ENCODE assay signal across 22 cellular contexts in genomic region chr2:28292491-28292890, GRCh38.
DNase-seq lines count a peak whose midpoint lies in the region; ATAC-seq, FAIRE-seq and TF ChIP-seq lines count a peak whose summit lies in the region.
"Had no signal": no experiment of that assay in that cellular context is flagged by ENCODE, and none has a peak within 500 bp of the region (broad histone marks: within the 10 kb centered on the region; RNA-seq: fewer than 3 reads in every experiment).

No MANE protein-coding gene starts in this region.

- ATAC-seq in stimulated activated naive CD8-positive, alpha-beta T cell treated with anti-CD3 and anti-CD28 coated beads, Interleukin-15, amount 100 ng/mL, for 72 hours: peak; percentile 88
- ATAC-seq: body of pancreas, GM23338, heart right ventricle, psoas muscle had no signal

- H3K9me3 ChIP-seq in fibroblast of lung (ENCODE audit: control insufficient read depth, insufficient read depth, low read depth, low read length): no peaks in the 10 kb centered on the region
- H3K9me3 ChIP-seq: body of pancreas, heart right ventricle, left ventricle myocardium inferior, psoas muscle, suprapubic skin, vagina had no signal

- no peak overlapping the region for H3K9ac ChIP-seq in fibroblast of lung (ENCODE audit: insufficient read depth, low read length)

- no peak overlapping the region for H2AFZ ChIP-seq in fibroblast of lung (ENCODE audit: low read length)
- H2AFZ ChIP-seq: GM23338 had no signal

- DNase-seq in activated T-cell treated with anti-CD3 and anti-CD28 coated beads, Interleukin-2, amount 50 U/mL, for 24 hours: no peak
- no peak for DNase-seq in activated T-cell treated with anti-CD3 and anti-CD28 coated beads, Interleukin-2, amount 50 U/mL, for 1 hour
- DNase-seq in RCC 7860 (ENCODE audit: low spot score) (peak; percentile 80), fibroblast of lung (ENCODE audit: low read depth in 2 of 2) (peak; percentile 40 to 81), C1 segment of cervical spinal cord (lab: John Stamatoyannopoulos, UW) (no peak), caudate nucleus (lab: John Stamatoyannopoulos, UW) (no peak), globus pallidus (ENCODE audit: low spot score) (no peak)
- DNase-seq in stimulated activated naive CD8-positive, alpha-beta T cell treated with anti-CD3 and anti-CD28 coated beads, Interleukin-15, amount 100 ng/mL, for 72 hours: peak in 1 of 2 donors; percentile 22
- DNase-seq: activated naive CD4-positive, alpha-beta T cell treated with anti-CD3 and anti-CD28 coated beads, Interleukin-2, amount 10 ng/mL, durations not matched to agents 7 days and 5 days; body of pancreas; heart right ventricle; KBM-7; left ventricle myocardium inferior; NCI-H146; NCI-H2171; NCI-H526; psoas muscle had no signal

- H3K27ac Mint-ChIP-seq in activated T-cell treated with anti-CD3 and anti-CD28 coated beads, Interleukin-2, amount 50 U/mL, for 24 hours: peak overlapping the region; percentile 81
- no peak overlapping the region for H3K27ac Mint-ChIP-seq in stimulated activated naive CD8-positive, alpha-beta T cell treated with anti-CD3 and anti-CD28 coated beads, Interleukin-15, amount 100 ng/mL, for 72 hours
- H3K27ac Mint-ChIP-seq: activated naive CD4-positive, alpha-beta T cell treated with anti-CD3 and anti-CD28 coated beads, Interleukin-2, amount 10 ng/mL, durations not matched to agents 7 days and 5 days; GM23338 had no signal

- H3K4me2 ChIP-seq in fibroblast of lung (ENCODE audit: extremely low read depth, insufficient read depth, low read length): no peak overlapping the region
- H3K4me2 ChIP-seq: GM23338 had no signal

- no peaks in the 10 kb centered on the region for H3K79me2 ChIP-seq in fibroblast of lung (ENCODE audit: control insufficient read depth, insufficient read depth, low read length)

- FAIRE-seq in RCC 7860 (lab: Jason Lieb, UNC): no peak

- TF ChIP-seq CTCF in fibroblast of lung (conservative IDR thresholded peaks at IDR 0.05 in 1 of 2, IDR thresholded peaks at IDR 0.05 in 1 of 2; ENCODE audit: low read depth in 1 of 2, low read length in 2 of 2): no peak

- no peaks in the 10 kb centered on the region for H3K36me3 ChIP-seq in fibroblast of lung (ENCODE audit: control insufficient read depth, insufficient read depth, low read length)
- H3K36me3 ChIP-seq: heart right ventricle, left ventricle myocardium inferior, suprapubic skin, vagina had no signal

- H3K4me1 ChIP-seq in fibroblast of lung (ENCODE audit: control insufficient read depth, extremely low read depth, insufficient read depth, low read length): peaks cover 26% of the 10 kb centered on the region
- H3K4me1 ChIP-seq: body of pancreas, left ventricle myocardium inferior, psoas muscle had no signal

- H3K27ac ChIP-seq in fibroblast of lung (ENCODE audit: insufficient read depth, low read length): peak overlapping the region; percentile 23
- H3K27ac ChIP-seq in caudate nucleus (ENCODE audit: low read depth, low read length): no peak overlapping the region
- H3K27ac ChIP-seq: body of pancreas, coronary artery, heart right ventricle, left ventricle myocardium inferior, psoas muscle, suprapubic skin, vagina had no signal

- H3K4me3 ChIP-seq in fibroblast of lung (replicated peaks in 1 of 4; ENCODE audit: control extremely low read depth in 1 of 4, insufficient read depth in 1 of 4, low read depth in 3 of 4, low read length in 4 of 4): no peak overlapping the region
- H3K4me3 ChIP-seq: body of pancreas, coronary artery, GM23338, heart right ventricle, left ventricle myocardium inferior, psoas muscle, suprapubic skin, vagina had no signal

- H3K27me3 ChIP-seq in fibroblast of lung (ENCODE audit: control insufficient read depth, insufficient read depth, low read length): no peaks in the 10 kb centered on the region
- H3K27me3 ChIP-seq: body of pancreas, heart right ventricle, suprapubic skin, vagina had no signal

- no peak overlapping the region for H3K4me3 Mint-ChIP-seq in activated T-cell treated with anti-CD3 and anti-CD28 coated beads, Interleukin-2, amount 50 U/mL, for 24 hours
- H3K4me3 Mint-ChIP-seq in stimulated activated naive CD8-positive, alpha-beta T cell treated with anti-CD3 and anti-CD28 coated beads, Interleukin-15, amount 100 ng/mL, for 72 hours: no peak overlapping the region
- H3K4me3 Mint-ChIP-seq: activated naive CD4-positive, alpha-beta T cell treated with anti-CD3 and anti-CD28 coated beads, Interleukin-2, amount 10 ng/mL, durations not matched to agents 7 days and 5 days; GM23338; neural crest cell had no signal

- H3K9me3 Mint-ChIP-seq in activated T-cell treated with anti-CD3 and anti-CD28 coated beads, Interleukin-2, amount 50 U/mL, for 24 hours: no peaks in the 10 kb centered on the region
- no peaks in the 10 kb centered on the region for H3K9me3 Mint-ChIP-seq in stimulated activated naive CD8-positive, alpha-beta T cell treated with anti-CD3 and anti-CD28 coated beads, Interleukin-15, amount 100 ng/mL, for 72 hours
- H3K9me3 Mint-ChIP-seq: activated naive CD4-positive, alpha-beta T cell treated with anti-CD3 and anti-CD28 coated beads, Interleukin-2, amount 10 ng/mL, durations not matched to agents 7 days and 5 days; GM23338; neural crest cell had no signal

- no peaks in the 10 kb centered on the region for H4K20me1 ChIP-seq in fibroblast of lung (ENCODE audit: control insufficient read depth, extremely low read depth, insufficient read depth, low read length)

- H3K4me1 Mint-ChIP-seq in activated T-cell treated with anti-CD3 and anti-CD28 coated beads, Interleukin-2, amount 50 U/mL, for 24 hours (ENCODE audit: low read depth): peaks cover 29% of the 10 kb centered on the region
- H3K4me1 Mint-ChIP-seq in stimulated activated naive CD8-positive, alpha-beta T cell treated with anti-CD3 and anti-CD28 coated beads, Interleukin-15, amount 100 ng/mL, for 72 hours: peaks cover 12% of the 10 kb centered on the region
- H3K4me1 Mint-ChIP-seq: activated naive CD4-positive, alpha-beta T cell treated with anti-CD3 and anti-CD28 coated beads, Interleukin-2, amount 10 ng/mL, durations not matched to agents 7 days and 5 days; GM23338 had no signal

- H3K36me3 Mint-ChIP-seq in activated T-cell treated with anti-CD3 and anti-CD28 coated beads, Interleukin-2, amount 50 U/mL, for 24 hours (ENCODE audit: low read depth): peaks cover 9% of the 10 kb centered on the region
- H3K36me3 Mint-ChIP-seq: activated naive CD4-positive, alpha-beta T cell treated with anti-CD3 and anti-CD28 coated beads, Interleukin-2, amount 10 ng/mL, durations not matched to agents 7 days and 5 days had no signal

- no peaks in the 10 kb centered on the region for H3K27me3 Mint-ChIP-seq in activated T-cell treated with anti-CD3 and anti-CD28 coated beads, Interleukin-2, amount 50 U/mL, for 24 hours
- H3K27me3 Mint-ChIP-seq in stimulated activated naive CD8-positive, alpha-beta T cell treated with anti-CD3 and anti-CD28 coated beads, Interleukin-15, amount 100 ng/mL, for 72 hours: no peaks in the 10 kb centered on the region
- H3K27me3 Mint-ChIP-seq: activated naive CD4-positive, alpha-beta T cell treated with anti-CD3 and anti-CD28 coated beads, Interleukin-2, amount 10 ng/mL, durations not matched to agents 7 days and 5 days had no signal

Comparison
In these comparisons a context has a peak if more than half of its experiments do, and no peak if none do; other contexts are left out.
1. DNase-seq: peak in RCC 7860 (single experiment) and fibroblast of lung (2 of 2); none in activated T-cell treated with anti-CD3 and anti-CD28 coated beads, Interleukin-2, amount 50 U/mL, for 24 hours (single experiment), activated T-cell treated with anti-CD3 and anti-CD28 coated beads, Interleukin-2, amount 50 U/mL, for 1 hour (single experiment), C1 segment of cervical spinal cord (0 of 14), caudate nucleus (0 of 61) and globus pallidus (single experiment).